Comparison of ENCODE assay signal across 29 cellular contexts in genomic region chr10:69749180-69750010, GRCh38. TPM values are rescaled to one million over a fixed set of nuclear protein-coding genes. Genes with fewer than 3 reads are reported as not detected.
DNase-seq lines count a peak whose midpoint lies in the region; ATAC-seq, FAIRE-seq and TF ChIP-seq lines count a peak whose summit lies in the region.
"Had no signal": no experiment of that assay in that cellular context is flagged by ENCODE, and none has a peak within 500 bp of the region (broad histone marks: within the 10 kb centered on the region; RNA-seq: fewer than 3 reads in every experiment).

No MANE protein-coding gene starts in this region.

- peaks cover 14% of the 10 kb centered on the region for H3K27me3 Mint-ChIP-seq in GM23338 (ENCODE audit: insufficient read depth, low read depth, poor library complexity)
- H3K27me3 Mint-ChIP-seq in astrocyte (ENCODE audit: low read depth, unreplicated experiment), result peaks cover 30% of the 10 kb centered on the region
- H3K27me3 Mint-ChIP-seq in endodermal cell (ENCODE audit: insufficient read depth), result peaks cover 36% of the 10 kb centered on the region

- no peaks in the 10 kb centered on the region for H3K36me3 ChIP-seq in ACC112 (ENCODE audit: insufficient read depth, low read length)
- no peaks in the 10 kb centered on the region for H3K36me3 ChIP-seq in GM23338 (ENCODE audit: insufficient read depth)
- H3K36me3 ChIP-seq in astrocyte (ENCODE audit: insufficient read depth, low read length), result no peaks in the 10 kb centered on the region
- no peaks in the 10 kb centered on the region for H3K36me3 ChIP-seq in endodermal cell (ENCODE audit: control insufficient read depth, insufficient read depth, low read length)
- H3K36me3 ChIP-seq: ovary, right atrium auricular region, spleen, vagina had no signal

- no peaks in the 10 kb centered on the region; the same call in 1 of the 2 replicates for H3K9me2 ChIP-seq in GM23338 (ENCODE audit: insufficient read depth)

- H3K4me1 ChIP-seq in ACC112 (ENCODE audit: control insufficient read depth, insufficient read depth, low read length, unreplicated experiment), result no peaks in the 10 kb centered on the region
- no peaks in the 10 kb centered on the region for H3K4me1 ChIP-seq in GM23338 (ENCODE audit: insufficient read depth)
- H3K4me1 ChIP-seq in astrocyte (ENCODE audit: insufficient read depth, low read length), result peaks cover 7% of the 10 kb centered on the region
- H3K4me1 ChIP-seq in foreskin keratinocyte, result peaks cover 7% of the 10 kb centered on the region
- no peaks in the 10 kb centered on the region for H3K4me1 ChIP-seq in endodermal cell (ENCODE audit: control insufficient read depth, insufficient read depth, low read length)
- H3K4me1 ChIP-seq: body of pancreas, right atrium auricular region, spleen, vagina had no signal

- no peak for TF ChIP-seq CTCF in GM23338 (conservative IDR thresholded peaks at IDR 0.05; ENCODE audit: low read depth in 2 of 2)
- TF ChIP-seq CTCF in astrocyte (IDR thresholded peaks at IDR 0.05; ENCODE audit: insufficient read depth, low read depth, low read length), result no peak
- TF ChIP-seq CTCF in foreskin keratinocyte (conservative IDR thresholded peaks at IDR 0.05), result no peak
- no peak for TF ChIP-seq CTCF in endodermal cell (conservative IDR thresholded peaks at IDR 0.05)

- FAIRE-seq in astrocyte (lab: Jason Lieb, UNC), result no peak
- FAIRE-seq: GM19239 had no signal

- H3K79me2 ChIP-seq in ACC112 (ENCODE audit: control insufficient read depth, insufficient read depth, low read length, unreplicated experiment) (no peaks in the 10 kb centered on the region), GM23338 (replicated peaks; ENCODE audit: insufficient read depth) (no peaks in the 10 kb centered on the region), astrocyte (ENCODE audit: insufficient read depth, low read length) (no peaks in the 10 kb centered on the region)

- H3K4me2 ChIP-seq in GM23338 (no peak overlapping the region), astrocyte (ENCODE audit: low read length) (peak overlapping the region; percentile 57)

- H3K9me3 ChIP-seq in astrocyte (ENCODE audit: insufficient read depth, low read depth, low read length), result no peaks in the 10 kb centered on the region
- no peaks in the 10 kb centered on the region for H3K9me3 ChIP-seq in endodermal cell (ENCODE audit: control insufficient read depth, low read length)
- H3K9me3 ChIP-seq: body of pancreas, ovary, right atrium auricular region, spleen, vagina had no signal

- ATAC-seq in GM23338, result no peak
- peak; percentile 46 for ATAC-seq in foreskin keratinocyte
- ATAC-seq: activated CD4-positive, CD25-positive, alpha-beta regulatory T cell treated with anti-CD3 and anti-CD28 coated beads, Interleukin-2, amount 50 U/mL, for 24 hours; body of pancreas; stimulated activated memory B cell treated with anti-CD40 and anti-IgM and Interleukin-4, amounts not matched to agents 10 μg/mL and 1 μg/mL and 100 μg/mL, for 72 hours had no signal

- H3K9ac ChIP-seq in astrocyte (ENCODE audit: low read length) (no peak overlapping the region), endodermal cell (ENCODE audit: extremely low read depth, low read length, poor library complexity, severe bottlenecking) (no peak overlapping the region)

- no peak overlapping the region for H2AFZ ChIP-seq in ACC112 (ENCODE audit: low read length, unreplicated experiment)
- H2AFZ ChIP-seq in GM23338, result peak overlapping the region; percentile 66; the same call in 1 of the 2 replicates
- H2AFZ ChIP-seq in astrocyte (ENCODE audit: low read depth, low read length), result peak overlapping the region; percentile 68

- H3K27ac ChIP-seq in ACC112 (ENCODE audit: low read depth, low read length) (no peak overlapping the region), GM23338 (ENCODE audit: low read depth) (no peak overlapping the region), astrocyte (ENCODE audit: low read depth, low read length) (no peak overlapping the region), foreskin keratinocyte (no peak overlapping the region), endodermal cell (ENCODE audit: low read depth, low read length) (no peak overlapping the region)
- H3K27ac ChIP-seq: body of pancreas, ovary, right atrium auricular region, spleen, vagina had no signal

- H4K20me1 ChIP-seq in GM23338 (replicated peaks; ENCODE audit: insufficient read depth), result no peaks in the 10 kb centered on the region
- H4K20me1 ChIP-seq in astrocyte (ENCODE audit: insufficient read depth, low read length), result no peaks in the 10 kb centered on the region

- H3K4me1 Mint-ChIP-seq in GM23338, result peaks cover 12% of the 10 kb centered on the region
- H3K4me1 Mint-ChIP-seq in astrocyte (ENCODE audit: low read depth, unreplicated experiment), result peaks cover 13% of the 10 kb centered on the region
- peaks cover 7% of the 10 kb centered on the region for H3K4me1 Mint-ChIP-seq in endodermal cell
- H3K4me1 Mint-ChIP-seq: CD14-positive monocyte; stimulated activated memory B cell treated with anti-CD40 and anti-IgM and Interleukin-4, amounts not matched to agents 10 μg/mL and 1 μg/mL and 100 μg/mL, for 72 hours had no signal

- 81 to 82% methylated on average over 11 to 17 of the region's 17 CpGs for WGBS in endodermal cell (ENCODE audit: insufficient coverage in 1 of 2, insufficient read length in 1 of 2), 2 experiments

- H3K9me3 Mint-ChIP-seq in GM23338 (no peaks in the 10 kb centered on the region), astrocyte (ENCODE audit: unreplicated experiment) (no peaks in the 10 kb centered on the region), endodermal cell (no peaks in the 10 kb centered on the region)
- H3K9me3 Mint-ChIP-seq: activated CD4-positive, alpha-beta memory T cell treated with anti-CD3 and anti-CD28 coated beads, Interleukin-2, amount 10 ng/mL, durations not matched to agents 7 days and 5 days; activated naive CD8-positive, alpha-beta T cell treated with anti-CD3 and anti-CD28 coated beads, Interleukin-2, amount 10 ng/mL, durations not matched to agents 7 days and 5 days; stimulated activated memory B cell treated with anti-CD40 and anti-IgM and Interleukin-4, amounts not matched to agents 10 μg/mL and 1 μg/mL and 100 μg/mL, for 72 hours had no signal

- no peak overlapping the region for H3K4me3 Mint-ChIP-seq in GM23338
- no peak overlapping the region for H3K4me3 Mint-ChIP-seq in astrocyte (ENCODE audit: unreplicated experiment)
- no peak overlapping the region for H3K4me3 Mint-ChIP-seq in endodermal cell
- H3K4me3 Mint-ChIP-seq: activated CD4-positive, alpha-beta memory T cell treated with anti-CD3 and anti-CD28 coated beads, Interleukin-2, amount 10 ng/mL, durations not matched to agents 7 days and 5 days; activated naive CD8-positive, alpha-beta T cell treated with anti-CD3 and anti-CD28 coated beads, Interleukin-2, amount 10 ng/mL, durations not matched to agents 7 days and 5 days; CD14-positive monocyte; stimulated activated memory B cell treated with anti-CD40 and anti-IgM and Interleukin-4, amounts not matched to agents 10 μg/mL and 1 μg/mL and 100 μg/mL, for 72 hours had no signal

- H3K36me3 Mint-ChIP-seq in GM23338 (ENCODE audit: low read depth), result no peaks in the 10 kb centered on the region
- peaks cover 2% of the 10 kb centered on the region for H3K36me3 Mint-ChIP-seq in astrocyte (ENCODE audit: low read depth, unreplicated experiment)
- H3K36me3 Mint-ChIP-seq in endodermal cell (ENCODE audit: low read depth), result no peaks in the 10 kb centered on the region
- H3K36me3 Mint-ChIP-seq: activated naive CD8-positive, alpha-beta T cell treated with anti-CD3 and anti-CD28 coated beads, Interleukin-2, amount 10 ng/mL, durations not matched to agents 7 days and 5 days; CD14-positive monocyte; stimulated activated memory B cell treated with anti-CD40 and anti-IgM and Interleukin-4, amounts not matched to agents 10 μg/mL and 1 μg/mL and 100 μg/mL, for 72 hours had no signal

- no peaks in the 10 kb centered on the region for H3F3A ChIP-seq in GM23338 (replicated peaks; ENCODE audit: low read depth)

- H3K27me3 ChIP-seq in ACC112 (ENCODE audit: insufficient read depth, low read length) (peaks cover 39% of the 10 kb centered on the region), GM23338 (ENCODE audit: insufficient read depth) (no peaks in the 10 kb centered on the region), astrocyte (ENCODE audit: insufficient read depth, low read length) (peaks cover 13% of the 10 kb centered on the region), foreskin keratinocyte (peaks cover 36% of the 10 kb centered on the region), endodermal cell (ENCODE audit: control insufficient read depth, insufficient read depth, low read length, poor library complexity, severe bottlenecking) (no peaks in the 10 kb centered on the region)
- H3K27me3 ChIP-seq: body of pancreas, ovary, right atrium auricular region, vagina had no signal

- no peak overlapping the region for H3K27ac Mint-ChIP-seq in GM23338
- peak overlapping the region; percentile 28 for H3K27ac Mint-ChIP-seq in astrocyte (ENCODE audit: unreplicated experiment)
- no peak overlapping the region for H3K27ac Mint-ChIP-seq in endodermal cell
- H3K27ac Mint-ChIP-seq: activated CD4-positive, alpha-beta memory T cell treated with anti-CD3 and anti-CD28 coated beads, Interleukin-2, amount 10 ng/mL, durations not matched to agents 7 days and 5 days; activated naive CD8-positive, alpha-beta T cell treated with anti-CD3 and anti-CD28 coated beads, Interleukin-2, amount 10 ng/mL, durations not matched to agents 7 days and 5 days; stimulated activated memory B cell treated with anti-CD40 and anti-IgM and Interleukin-4, amounts not matched to agents 10 μg/mL and 1 μg/mL and 100 μg/mL, for 72 hours had no signal

- H3K4me3 ChIP-seq in ACC112 (ENCODE audit: low read depth, low read length) (0 out of 2 replicates have a peak overlapping the region, but pooled peaks have one; percentile 10), GM23338 (no peak overlapping the region), astrocyte (ENCODE audit: insufficient read depth, low read depth, low read length) (no peak overlapping the region), endodermal cell (ENCODE audit: low read length) (no peak overlapping the region)
- H3K4me3 ChIP-seq: body of pancreas, ovary, right atrium auricular region, spleen, vagina had no signal

- DNase-seq in GM23338 (ENCODE audit: low spot score), result no peak
- DNase-seq in astrocyte (ENCODE audit: low read depth), result peak; percentile 50
- DNase-seq in foreskin keratinocyte, result peak in 1 of 2 donors; percentile 43
- DNase-seq in T-helper 1 cell, result no peak
- DNase-seq in NCI-H2081 treated with DMSO at 0.1 percent for 48 hours (lab: John Stamatoyannopoulos, UW), result no peak
- DNase-seq in endodermal cell, result no peak
- DNase-seq in activated CD4-positive, alpha-beta T cell treated with anti-CD3 and anti-CD28 coated beads, Interleukin-2, amount 50 U/mL, for 48 hours, result no peak
- DNase-seq: ACHN; activated CD4-positive, alpha-beta memory T cell treated with anti-CD3 and anti-CD28 coated beads, Interleukin-2, amount 10 ng/mL, durations not matched to agents 7 days and 5 days; activated effector memory CD4-positive, alpha-beta T cell treated with Interleukin-2 at 50 U/mL for 16 hours; activated naive CD8-positive, alpha-beta T cell treated with anti-CD3 and anti-CD28 coated beads, Interleukin-2, amount 10 ng/mL, durations not matched to agents 7 days and 5 days; body of pancreas; GOT3; mammary epithelial cell; MM.1S; NCI-H1436; NCI-H510A treated with DMSO at 0.1 percent for 48 hours; ovary; PC-3; SHP77 treated with DMSO at 0.1 percent for 48 hours; spleen; stimulated activated CD4-positive, alpha-beta T cell treated with anti-CD3 and anti-CD28 coated beads, Interleukin-4, amount 100 ng/mL, for 1 hour had no signal

RNA-seq across cellular contexts. Expression of gene COL13A1, which starts 52.3 kb away (rescaled TPM):
- 7.1 and 8.6 TPM in 2 replicates for total RNA-seq in GM23338 (2014; rRNA removed; shearing (Covaris generic))
- 5.1 and 5.2 TPM in 2 replicates for polyA plus RNA-seq in GM23338 (2016; fragmentation: Nextera tagmentation; extraction: Ambion mirVana)
- total RNA-seq in astrocyte, result 0.65 and 0.86 TPM in 2 replicates
- total RNA-seq in foreskin keratinocyte, result 2.0 and 2.7 TPM in 2 replicates
- polyA plus RNA-seq in foreskin keratinocyte, result 1.3 and 2.4 TPM in 2 replicates
- 10 to 100 TPM; 15.9 to 20.7 TPM for total RNA-seq in endodermal cell
- 5.3 TPM for polyA plus RNA-seq in endodermal cell (2013, experiment 1 of 2)
- 7.2 TPM for polyA plus RNA-seq in endodermal cell (2013, experiment 2 of 2)
- total RNA-seq: activated CD4-positive, alpha-beta memory T cell treated with anti-CD3 and anti-CD28 coated beads, Interleukin-2, amount 10 ng/mL, durations not matched to agents 7 days and 5 days; activated naive CD8-positive, alpha-beta T cell treated with anti-CD3 and anti-CD28 coated beads, Interleukin-2, amount 10 ng/mL, durations not matched to agents 7 days and 5 days; vagina had no signal
- polyA plus RNA-seq: CD14-positive monocyte had no signal
